ENCODE assay signal across 19 cellular contexts in genomic region chr5:6279607-6280006, GRCh38.
DNase-seq lines count a peak whose midpoint lies in the region; ATAC-seq, FAIRE-seq and TF ChIP-seq lines count a peak whose summit lies in the region.
"Had no signal": no experiment of that assay in that cellular context is flagged by ENCODE, and none has a peak within 500 bp of the region (broad histone marks: within the 10 kb centered on the region; RNA-seq: fewer than 3 reads in every experiment).

No MANE protein-coding gene starts in this region.

- H3K18ac ChIP-seq in H1 (ENCODE audit: extremely low read depth, low read length), result no peak overlapping the region

- H3K23me2 ChIP-seq in H1 (ENCODE audit: low read depth, low read length), result no peaks in the 10 kb centered on the region

- no peak overlapping the region for H2AK5ac ChIP-seq in H1 (ENCODE audit: low read depth, low read length)

- no peak for TF ChIP-seq CTCF in H1 (IDR thresholded peaks at IDR 0.05; ENCODE audit: control extremely low read depth in 1 of 3, insufficient read depth in 1 of 3, low read depth in 1 of 3, low read length in 3 of 3)
- TF ChIP-seq CTCF in testis (IDR thresholded peaks at IDR 0.05), result no peak

- H3K9ac ChIP-seq in H1 (replicated peaks in 1 of 4; ENCODE audit: extremely low read depth in 1 of 4, low read depth in 3 of 4, low read length in 3 of 4), result no peak overlapping the region
- H3K9ac ChIP-seq: BLaER1 had no signal

- no peak overlapping the region for H3K27ac ChIP-seq in H1 (ENCODE audit: low read depth, low read length)
- H3K27ac ChIP-seq in testis, result no peak overlapping the region
- H3K27ac ChIP-seq: 22Rv1, BLaER1 had no signal

- H3K27me3 ChIP-seq in H1 (replicated peaks in 1 of 4; ENCODE audit: control insufficient read depth in 3 of 4, extremely low read depth in 1 of 4, insufficient read depth in 3 of 4, low read length in 3 of 4), result no peaks in the 10 kb centered on the region; a peak in 2 of 7 replicates
- no peaks in the 10 kb centered on the region for H3K27me3 ChIP-seq in testis
- H3K27me3 ChIP-seq: BLaER1 had no signal

- DNase-seq in SHP77 (lab: John Stamatoyannopoulos, UW) (peak; percentile 35 to 73), SHP77 treated with DMSO at 0.1 percent for 48 hours (lab: John Stamatoyannopoulos, UW) (no peak), H1 (ENCODE audit: low read depth in 1 of 2, low spot score in 2 of 2) (no peak), medulla oblongata (ENCODE audit: extremely low spot score) (peak; percentile 70), testis (peak; percentile 25), GM19239 (ENCODE audit: insufficient read length, low spot score) (no peak)
- no peak for DNase-seq in activated naive CD4-positive, alpha-beta T cell (lab: John Stamatoyannopoulos, UW)
- DNase-seq: CD8-positive, alpha-beta memory T cell; DMS79 treated with DMSO at 0.1 percent for 48 hours; HCEC 1CT; KG1; NCI-H1417 treated with DMSO at 0.1 percent for 48 hours; NCI-H2029; NCI-H524 had no signal

- H4K91ac ChIP-seq in H1 (replicated peaks; ENCODE audit: insufficient read length, low read length), result no peak overlapping the region

- H4K20me1 ChIP-seq in H1 (replicated peaks in 1 of 2; ENCODE audit: control insufficient read depth in 1 of 2, insufficient read depth in 2 of 2, low read length in 2 of 2), result no peaks in the 10 kb centered on the region
- H4K20me1 ChIP-seq: BLaER1 had no signal

- no peak overlapping the region for H3K23ac ChIP-seq in H1 (ENCODE audit: insufficient read length)

- H2BK5ac ChIP-seq in H1 (ENCODE audit: low read depth, low read length), result no peak overlapping the region

- no peak overlapping the region for H2AFZ ChIP-seq in H1 (ENCODE audit: low read length)

- no peak overlapping the region for H2BK20ac ChIP-seq in H1 (ENCODE audit: low read length)

- intact Hi-C loops in testis (cut with DNase I; ENCODE audit: low total_unique reads), result no loop called here

- no peaks in the 10 kb centered on the region for H3K79me2 ChIP-seq in H1 (ENCODE audit: control insufficient read depth in 1 of 2, insufficient read depth in 2 of 2, low read length in 2 of 2)

- H4K8ac ChIP-seq in H1 (ENCODE audit: extremely low read depth, insufficient read depth, low read length), result peak overlapping the region; percentile 35; the same call in 1 of the 2 replicates

- TF ChIP-seq EP300 in H1 (IDR thresholded peaks at IDR 0.05; ENCODE audit: borderline replicate concordance in 1 of 2, low read depth in 2 of 2, low read length in 2 of 2), result no peak

- H2BK12ac ChIP-seq in H1 (ENCODE audit: low read depth, low read length), result no peak overlapping the region

- H3K4ac ChIP-seq in H1 (replicated peaks; ENCODE audit: insufficient read length, low read depth, low read length), result no peak overlapping the region

- H3K36me3 ChIP-seq in H1 (ENCODE audit: control insufficient read depth in 2 of 4, insufficient read depth in 4 of 4, low read length in 3 of 4) (no peaks in the 10 kb centered on the region), testis (ENCODE audit: low read depth, missing control alignments) (no peaks in the 10 kb centered on the region)
- H3K36me3 ChIP-seq: BLaER1 had no signal

- CTCF ChIA-PET in H1 (lab: Charles Lee; ENCODE audit: partially characterized antibody), result interaction anchor here (1.1 kb wide), 1 partner anchor 26 kb away, joined by 3 read pairs; no protein-coding TSS in a partner anchor

- TF ChIP-seq POLR2A in H1 (IDR thresholded peaks at IDR 0.05; ENCODE audit: control extremely low read depth in 1 of 2, low read depth in 2 of 2, low read length in 2 of 2), result no peak
- no peak for TF ChIP-seq POLR2A in testis (IDR thresholded peaks at IDR 0.05)

- H3K4me3 ChIP-seq in H1 (ENCODE audit: extremely low read depth in 1 of 4, insufficient read depth in 2 of 4, low read depth in 3 of 4, low read length in 4 of 4) (no peak overlapping the region), testis (no peak overlapping the region)
- H3K4me3 ChIP-seq: BLaER1 had no signal

- no peak overlapping the region for H2BK120ac ChIP-seq in H1 (replicated peaks; ENCODE audit: low read depth, low read length)

- POLR2A ChIA-PET in H1 (lab: Charles Lee; ENCODE audit: partially characterized antibody), result no interaction called here

- no peak overlapping the region for H3K56ac ChIP-seq in H1 (replicated peaks; ENCODE audit: insufficient read length, low read depth, low read length)

- no peak overlapping the region for H3K14ac ChIP-seq in H1 (ENCODE audit: insufficient read length)

- H3K4me1 ChIP-seq in H1 (replicated peaks in 1 of 4; ENCODE audit: control insufficient read depth in 3 of 4, insufficient read depth in 4 of 4, low read length in 3 of 4) (no peaks in the 10 kb centered on the region), testis (no peaks in the 10 kb centered on the region)
- H3K4me1 ChIP-seq: BLaER1 had no signal

- H3K9me3 ChIP-seq in H1 (ENCODE audit: insufficient read depth in 2 of 2, low read depth in 1 of 2, low read length in 1 of 2), result no peaks in the 10 kb centered on the region
- H3K9me3 ChIP-seq in testis, result no peaks in the 10 kb centered on the region

- 81% methylated on average over 5 of the region's 5 CpGs; no CpG with 5 or more reads in 1 of the 2 experiments for WGBS in H1 (ENCODE audit: extremely low coverage in 1 of 2, insufficient coverage in 1 of 2, insufficient read length in 1 of 2, insufficient replicate concordance in 2 of 2, low coverage in 1 of 2, low lambda C conversion rate in 2 of 2, missing lambda C conversion rate in 1 of 2), 2 experiments
- WGBS in testis, 2 donors, result 82 to 96% methylated on average over 3 to 5 of the region's 5 CpGs

- TF ChIP-seq RAD21 in H1 (IDR thresholded peaks at IDR 0.05 in 1 of 2, conservative IDR thresholded peaks at IDR 0.05 in 1 of 2; ENCODE audit: low read depth in 2 of 2, low read length in 2 of 2), result no peak

- H3K79me1 ChIP-seq in H1 (ENCODE audit: low read depth, low read length), result no peaks in the 10 kb centered on the region

- H4K5ac ChIP-seq in H1 (ENCODE audit: insufficient read length, low read depth, low read length), result no peak overlapping the region

- H3K4me2 ChIP-seq in H1 (ENCODE audit: insufficient read depth in 1 of 2, low read depth in 2 of 2, low read length in 2 of 2), result no peak overlapping the region
- H3K4me2 ChIP-seq: BLaER1 had no signal

- ATAC-seq in GM21381 (IDR thresholded peaks at IDR 0.05; ENCODE audit: unreplicated experiment), result no peak
- ATAC-seq: Panc1, Right ventricle myocardium inferior had no signal

- H2BK15ac ChIP-seq in H1 (ENCODE audit: low read length), result no peak overlapping the region

- no peak for FAIRE-seq in H1 (lab: Jason Lieb, UNC)
- FAIRE-seq in GM19239 (lab: Jason Lieb, UNC), result no peak

TF ChIP-seq in H1, 55 proteins besides CTCF, POLR2A, EP300 and RAD21:
- TF ChIP-seq PHF8 (conservative IDR thresholded peaks at IDR 0.05; ENCODE audit: low read depth, low read length) (no peak), FOSL1 (IDR thresholded peaks at IDR 0.05; ENCODE audit: insufficient read depth, low read depth, low read length) (no peak), SRF (IDR thresholded peaks at IDR 0.05; ENCODE audit: low read depth, low read length) (no peak), CEBPB (IDR thresholded peaks at IDR 0.05; ENCODE audit: low read depth, low read length) (no peak), SP4 (IDR thresholded peaks at IDR 0.05; ENCODE audit: low read length) (no peak), JUN (IDR thresholded peaks at IDR 0.05; ENCODE audit: low read depth, low read length) (no peak), SAP30 (IDR thresholded peaks at IDR 0.05; ENCODE audit: insufficient read depth, insufficient replicate concordance, low read length) (no peak), ASH2L (IDR thresholded peaks at IDR 0.05; ENCODE audit: low read length) (no peak), RBBP5 (IDR thresholded peaks at IDR 0.05; ENCODE audit: borderline replicate concordance, low read depth, low read length) (no peak), SP2 (IDR thresholded peaks at IDR 0.05; ENCODE audit: low read length) (no peak), GTF2F1 (IDR thresholded peaks at IDR 0.05; ENCODE audit: borderline replicate concordance, low read depth, low read length) (no peak), TCF12 (IDR thresholded peaks at IDR 0.05; ENCODE audit: low read depth, low read length) (no peak), JUND (IDR thresholded peaks at IDR 0.05; ENCODE audit: low read length) (no peak), ATF3 (IDR thresholded peaks at IDR 0.05; ENCODE audit: insufficient read depth, low read depth, low read length) (no peak)

Comparison
In these comparisons a context has a peak if more than half of its experiments do, and no peak if none do; other contexts are left out.
1. DNase-seq: peak in SHP77 (2 of 2), medulla oblongata (single experiment) and testis (single experiment); none in SHP77 treated with DMSO at 0.1 percent for 48 hours (single experiment), H1 (0 of 2), activated naive CD4-positive, alpha-beta T cell (0 of 4) and GM19239 (single experiment).